ENCODE assay signal across 1 cellular context in the genomic region with DNA sequence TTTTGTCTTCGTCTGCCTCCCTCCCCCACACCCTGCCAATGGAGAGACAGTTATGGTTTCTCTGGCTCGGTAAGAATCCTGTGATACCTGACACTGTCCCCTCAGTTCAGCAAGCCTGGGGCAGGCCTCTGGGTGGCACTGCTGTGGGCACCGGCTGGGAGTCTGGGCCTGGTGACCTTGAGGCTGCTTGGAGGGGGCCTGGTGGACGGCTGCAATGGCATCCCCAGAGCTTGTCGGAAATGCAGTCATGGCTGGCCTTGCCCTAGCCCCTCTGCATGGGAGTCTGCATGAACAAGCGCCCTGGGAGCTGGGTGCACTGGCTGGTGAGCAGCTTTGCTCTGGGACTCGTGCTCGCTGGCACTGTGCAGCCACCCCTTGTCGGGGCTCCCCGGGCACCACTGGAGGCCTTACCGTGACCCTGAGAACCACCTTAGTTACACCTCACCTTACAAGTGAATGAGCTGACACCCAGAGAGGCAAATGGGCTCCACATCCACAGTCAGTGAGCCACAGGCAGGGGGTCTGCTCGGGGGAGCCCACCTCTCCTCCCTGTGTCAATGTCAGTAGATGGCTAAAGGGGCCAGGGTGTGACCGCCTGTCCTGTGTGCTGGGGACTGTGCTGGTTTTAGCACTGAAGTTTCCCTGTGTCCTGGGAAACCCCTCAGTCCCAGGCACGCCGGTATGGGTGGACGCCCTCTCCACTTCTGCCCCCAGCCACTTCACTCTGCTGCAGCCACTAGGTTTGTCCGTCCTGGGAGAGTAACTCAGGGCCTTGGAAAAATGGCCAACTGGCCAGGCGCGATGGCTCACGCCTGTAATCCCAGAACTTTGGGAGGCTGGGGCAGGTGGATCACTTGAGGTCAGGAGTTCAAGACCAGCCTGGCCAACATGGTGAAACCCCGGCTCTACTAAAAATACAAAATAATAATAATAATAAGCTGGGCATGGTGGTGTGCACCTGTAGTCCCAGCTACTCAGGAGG.
TF ChIP-seq lines count a peak whose summit lies in the region.

No MANE protein-coding gene starts in this region.

TF ChIP-seq in H1, 55 proteins besides CTCF, POLR2A, EP300 and RAD21:
- TF ChIP-seq GTF2F1 (IDR thresholded peaks at IDR 0.05; ENCODE audit: borderline replicate concordance, low read depth, low read length), result no peak
- no peak for TF ChIP-seq NRF1 (IDR thresholded peaks at IDR 0.05; ENCODE audit: low read depth, low read length)
- TF ChIP-seq GABPA (IDR thresholded peaks at IDR 0.05; ENCODE audit: borderline replicate concordance, insufficient read depth, low read length), result no peak
- TF ChIP-seq POU5F1 (IDR thresholded peaks at IDR 0.05; ENCODE audit: low read depth, low read length), result no peak
- no peak for TF ChIP-seq RNF2 (IDR thresholded peaks at IDR 0.05; ENCODE audit: borderline replicate concordance, low read depth, low read length, missing control alignments, poor library complexity, severe bottlenecking)
TF ChIP-seq in H1: peak in this region for 0.
